ENCODE assay signal across 8 cellular contexts in genomic region chr5:23139338-23140171, GRCh38.
DNase-seq lines count a peak whose midpoint lies in the region; ATAC-seq and TF ChIP-seq lines count a peak whose summit lies in the region.

No MANE protein-coding gene starts in this region.

- peaks cover 9% of the 10 kb centered on the region for H3K9me3 Mint-ChIP-seq in chondrocyte (ENCODE audit: low read depth)
- H3K9me3 Mint-ChIP-seq in effector memory CD8-positive, alpha-beta T cell, result peaks cover 10 to 18% of the 10 kb centered on the region in 2 donors
- peaks cover 15% of the 10 kb centered on the region for H3K9me3 Mint-ChIP-seq in activated naive CD4-positive, alpha-beta T cell treated with anti-CD3 and anti-CD28 coated beads for 36 hours

- H3K27me3 ChIP-seq in AG04450 (ENCODE audit: control insufficient read depth, insufficient read depth, low read length), result no peaks in the 10 kb centered on the region

- ATAC-seq in GM21786 (IDR thresholded peaks at IDR 0.05; ENCODE audit: unreplicated experiment) (peak; percentile 66), esophagus mucosa (no peak)
- ATAC-seq in effector memory CD8-positive, alpha-beta T cell (replicated peaks), result no peak

- H3K27me3 Mint-ChIP-seq in chondrocyte (ENCODE audit: low read depth), result peaks cover 16% of the 10 kb centered on the region
- no peaks in the 10 kb centered on the region for H3K27me3 Mint-ChIP-seq in effector memory CD8-positive, alpha-beta T cell
- H3K27me3 Mint-ChIP-seq in activated naive CD4-positive, alpha-beta T cell treated with anti-CD3 and anti-CD28 coated beads for 36 hours (ENCODE audit: low read depth), result no peaks in the 10 kb centered on the region

- CTCF ChIA-PET in AG04450 (lab: Charles Lee), result interaction anchor here (0.7 kb wide), 1 partner anchor 11 kb away, joined by 3 read pairs; no protein-coding TSS in a partner anchor
- CTCF ChIA-PET in activated naive CD4-positive, alpha-beta T cell treated with anti-CD3 and anti-CD28 coated beads for 36 hours (lab: Charles Lee), result no interaction called here

- H3K36me3 Mint-ChIP-seq in chondrocyte (ENCODE audit: low read depth), result no peaks in the 10 kb centered on the region
- no peaks in the 10 kb centered on the region for H3K36me3 Mint-ChIP-seq in effector memory CD8-positive, alpha-beta T cell (ENCODE audit: insufficient read depth)
- no peaks in the 10 kb centered on the region for H3K36me3 Mint-ChIP-seq in activated naive CD4-positive, alpha-beta T cell treated with anti-CD3 and anti-CD28 coated beads for 36 hours (ENCODE audit: low read depth)

- H3K27ac Mint-ChIP-seq in chondrocyte (ENCODE audit: unreplicated experiment), result no peak overlapping the region
- H3K27ac Mint-ChIP-seq in effector memory CD8-positive, alpha-beta T cell, result no peak overlapping the region
- no peak overlapping the region for H3K27ac Mint-ChIP-seq in activated naive CD4-positive, alpha-beta T cell treated with anti-CD3 and anti-CD28 coated beads for 36 hours

- POLR2A ChIA-PET in AG04450 (lab: Yijun Ruan, JAX), result no interaction called here

- no peak for DNase-seq in AG04450 (ENCODE audit: low read depth, low spot score)
- peak; percentile 46 for DNase-seq in NCI-H345 (lab: John Stamatoyannopoulos, UW)
- no peak for DNase-seq in chondrocyte (ENCODE audit: low spot score)
- no peak for DNase-seq in retinal pigment epithelial cell (ENCODE audit: low read depth)
- no peak for DNase-seq in effector memory CD8-positive, alpha-beta T cell
- no peak for DNase-seq in activated naive CD4-positive, alpha-beta T cell treated with anti-CD3 and anti-CD28 coated beads for 36 hours

- H3K4me3 ChIP-seq in AG04450 (ENCODE audit: low read depth, low read length) (no peak overlapping the region), retinal pigment epithelial cell (ENCODE audit: low read length) (no peak overlapping the region)

- no peaks in the 10 kb centered on the region for H3K9me3 ChIP-seq in AG04450 (ENCODE audit: control insufficient read depth, insufficient read depth, low read length)

- H3K4me1 Mint-ChIP-seq in chondrocyte (ENCODE audit: low read depth), result no peaks in the 10 kb centered on the region
- no peaks in the 10 kb centered on the region for H3K4me1 Mint-ChIP-seq in effector memory CD8-positive, alpha-beta T cell (ENCODE audit: low read depth in 2 of 2)
- no peaks in the 10 kb centered on the region for H3K4me1 Mint-ChIP-seq in activated naive CD4-positive, alpha-beta T cell treated with anti-CD3 and anti-CD28 coated beads for 36 hours (ENCODE audit: low read depth)

- peak; percentile 32; the same call in 1 of the 2 replicates for TF ChIP-seq CTCF in AG04450 (IDR thresholded peaks at IDR 0.05; ENCODE audit: low read depth, low read length)
- TF ChIP-seq CTCF in chondrocyte (IDR thresholded peaks at IDR 0.05), result peak; percentile 75
- TF ChIP-seq CTCF in retinal pigment epithelial cell (conservative IDR thresholded peaks at IDR 0.05; ENCODE audit: low read depth, low read length), result peak; percentile 69

- H3K4me3 Mint-ChIP-seq in chondrocyte (ENCODE audit: unreplicated experiment), result no peak overlapping the region
- no peak overlapping the region for H3K4me3 Mint-ChIP-seq in effector memory CD8-positive, alpha-beta T cell
- no peak overlapping the region for H3K4me3 Mint-ChIP-seq in activated naive CD4-positive, alpha-beta T cell treated with anti-CD3 and anti-CD28 coated beads for 36 hours

- H3K27ac ChIP-seq in AG04450 (ENCODE audit: low read depth, low read length), result no peak overlapping the region

- intact Hi-C loops in activated naive CD4-positive, alpha-beta T cell treated with anti-CD3 and anti-CD28 coated beads for 36 hours (cut with micrococcal nuclease), result loop anchor here (5.0 kb wide), 1 partner anchor 1322 kb away; no protein-coding TSS in a partner anchor
